In genomic region chr15:27826902-27827321, GRCh38 we compare ENCODE assay signal across 18 cellular contexts.
DNase-seq lines count a peak whose midpoint lies in the region; ATAC-seq and TF ChIP-seq lines count a peak whose summit lies in the region.
"Had no signal": no experiment of that assay in that cellular context is flagged by ENCODE, and none has a peak within 500 bp of the region (broad histone marks: within the 10 kb centered on the region; RNA-seq: fewer than 3 reads in every experiment).

No MANE protein-coding gene starts in this region.

- no peak overlapping the region for H2AK5ac ChIP-seq in IMR-90 (ENCODE audit: low read depth, low read length)

- H4K91ac ChIP-seq in IMR-90 (ENCODE audit: insufficient read depth, low read depth, low read length) = no peak overlapping the region

- H3K36me3 ChIP-seq in IMR-90 (ENCODE audit: control insufficient read depth, insufficient read depth, low read length) (no peaks in the 10 kb centered on the region), smooth muscle cell (ENCODE audit: low read depth) (no peaks in the 10 kb centered on the region)

- no peak for TF ChIP-seq CTCF in IMR-90 (conservative IDR thresholded peaks at IDR 0.05; ENCODE audit: low read depth, low read length)
- TF ChIP-seq CTCF in astrocyte of the spinal cord (IDR thresholded peaks at IDR 0.05; ENCODE audit: low read depth, low read length) = no peak
- TF ChIP-seq CTCF in smooth muscle cell (IDR thresholded peaks at IDR 0.05; ENCODE audit: borderline replicate concordance, insufficient read depth, poor library complexity, severe bottlenecking) = no peak

- peaks cover 13% of the 10 kb centered on the region for H3K9me3 ChIP-seq in IMR-90 (ENCODE audit: control insufficient read depth, insufficient read depth, low read length)
- H3K9me3 ChIP-seq in smooth muscle cell (replicated peaks; ENCODE audit: low read depth) = no peaks in the 10 kb centered on the region

- no peak overlapping the region for H3K4ac ChIP-seq in IMR-90 (ENCODE audit: low read depth, low read length)

- BruUV-seq in IMR-90 (replicated peaks; lab: Mats Ljungman, UMichigan) = no TSS peak

- H2AFZ ChIP-seq in IMR-90 (replicated peaks; ENCODE audit: low read length, poor library complexity) (peak overlapping the region; percentile 72), smooth muscle cell (ENCODE audit: low read depth) (peak overlapping the region; percentile 42)

- H3K9ac ChIP-seq in IMR-90 (ENCODE audit: low read depth, low read length) (no peak overlapping the region; the same call in 1 of the 2 replicates), smooth muscle cell (ENCODE audit: low read depth) (peak overlapping the region; percentile 32)

- ATAC-seq in IMR-90 (ENCODE audit: low read depth) (no peak), HG03378 (IDR thresholded peaks at IDR 0.05; ENCODE audit: unreplicated experiment) (no peak), GM21529 (IDR thresholded peaks at IDR 0.05; ENCODE audit: unreplicated experiment) (no peak)
- ATAC-seq: esophagus mucosa had no signal

- H3K4me3 ChIP-seq in IMR-90 (ENCODE audit: insufficient read depth, low read depth, low read length) = no peak overlapping the region
- no peak overlapping the region for H3K4me3 ChIP-seq in astrocyte of the spinal cord (ENCODE audit: low read depth, low read length)
- H3K4me3 ChIP-seq in smooth muscle cell = no peak overlapping the region

- H2BK20ac ChIP-seq in IMR-90 (ENCODE audit: low read depth, low read length) = no peak overlapping the region

- H4K8ac ChIP-seq in IMR-90 (ENCODE audit: low read depth in 2 of 2, low read length in 2 of 2) = no peak overlapping the region

- H3K27me3 ChIP-seq in IMR-90 (ENCODE audit: control insufficient read depth, insufficient read depth, low read length) (no peaks in the 10 kb centered on the region), smooth muscle cell (ENCODE audit: low read depth) (no peaks in the 10 kb centered on the region)

- POLR2A ChIA-PET in IMR-90 (lab: Charles Lee; ENCODE audit: unreplicated experiment) = no interaction called here

- no peak overlapping the region; the same call in 2 of the 3 replicates for H2BK15ac ChIP-seq in IMR-90 (ENCODE audit: low read depth, low read length)

- WGBS in IMR-90 (ENCODE audit: extremely low coverage in 2 of 2, insufficient read length in 1 of 2), 2 experiments = 25% methylated on average over 2 of the region's 12 CpGs; no CpG with 5 or more reads in 1 of the 2 experiments
- 39% methylated on average over 12 of the region's 12 CpGs for WGBS in smooth muscle cell (ENCODE audit: low lambda C conversion rate)

- H3K79me2 ChIP-seq in smooth muscle cell (ENCODE audit: low read depth) = no peaks in the 10 kb centered on the region

- CTCF ChIA-PET in IMR-90 (lab: Yijun Ruan, JAX) = interaction anchor here (0.6 kb wide), 1 partner anchor 123 kb away, joined by 3 read pairs; no protein-coding TSS in a partner anchor

- in situ Hi-C loops in IMR-90 (cut with MboI; ENCODE audit: low sequenced_read_pairs) = no loop called here
- in situ Hi-C loops in astrocyte of the spinal cord (cut with HindIII; ENCODE audit: low sequenced_read_pairs) = no loop called here

- no peak for TF ChIP-seq RAD21 in IMR-90 (IDR thresholded peaks at IDR 0.05; ENCODE audit: low read length)

- dilution Hi-C loops in IMR-90 (cut with HindIII; ENCODE audit: low sequenced_read_pairs, unreplicated experiment) = no loop called here

- H3K23ac ChIP-seq in IMR-90 (ENCODE audit: low read depth, low read length) = no peak overlapping the region

- H2AK9ac ChIP-seq in IMR-90 (replicated peaks; ENCODE audit: low read depth, low read length, poor library complexity) = no peak overlapping the region

- no peak overlapping the region for H2BK5ac ChIP-seq in IMR-90 (ENCODE audit: low read depth, low read length, poor library complexity, severe bottlenecking)

- no peak overlapping the region for H4K5ac ChIP-seq in IMR-90 (ENCODE audit: low read depth, low read length)

- no peaks in the 10 kb centered on the region for H3K79me1 ChIP-seq in IMR-90 (ENCODE audit: low read depth in 1 of 2, low read length in 2 of 2)

- H3K4me1 ChIP-seq in IMR-90 (ENCODE audit: control insufficient read depth, insufficient read depth, low read length) (no peaks in the 10 kb centered on the region), smooth muscle cell (ENCODE audit: low read depth) (no peaks in the 10 kb centered on the region)

- H3F3A ChIP-seq in smooth muscle cell (ENCODE audit: low read depth) = peaks cover 4% of the 10 kb centered on the region

- H3K27ac ChIP-seq in IMR-90 (ENCODE audit: insufficient read depth, low read length) (no peak overlapping the region), smooth muscle cell (ENCODE audit: low read depth) (peak overlapping the region; percentile 77)

- no peaks in the 10 kb centered on the region for H3K9me1 ChIP-seq in IMR-90 (ENCODE audit: insufficient read depth, low read length)

- intact Hi-C loops in IMR-90 (cut with micrococcal nuclease) = no loop called here

- H2BK120ac ChIP-seq in IMR-90 (ENCODE audit: low read depth, low read length) = no peak overlapping the region

- no peak overlapping the region for H3K14ac ChIP-seq in IMR-90 (replicated peaks; ENCODE audit: low read depth, low read length)

- DNase-seq in IMR-90 (peak; percentile 60), astrocyte of the spinal cord (ENCODE audit: low read depth, low spot score) (peak; percentile 76), foreskin melanocyte (peak; percentile 29), smooth muscle cell (lab: John Stamatoyannopoulos, UW; ENCODE audit: unreplicated experiment) (no peak), GF-D8 (lab: John Stamatoyannopoulos, UW) (no peak), NCI-H1105 treated with DMSO at 0.1 percent for 48 hours (lab: John Stamatoyannopoulos, UW) (no peak)
- DNase-seq: activated CD4-positive, alpha-beta T cell treated with anti-CD3 and anti-CD28 coated beads for 1 hour; activated gamma-delta T cell; dermis blood vessel endothelial cell; DMS53; mesendoderm; MM.1S; NCI-H2029; NCI-H524; stimulated activated naive CD4-positive, alpha-beta T cell had no signal

- no peak overlapping the region for H3K18ac ChIP-seq in IMR-90 (ENCODE audit: low read depth, low read length)

- H3K4me2 ChIP-seq in IMR-90 (ENCODE audit: low read depth, low read length) (peak overlapping the region; percentile 36; the same call in 1 of the 2 replicates), smooth muscle cell (peak overlapping the region; percentile 42)

- no peak overlapping the region for H3K56ac ChIP-seq in IMR-90 (ENCODE audit: extremely low read depth, insufficient read depth, low read length)

- H4K20me1 ChIP-seq in IMR-90 (ENCODE audit: insufficient read depth, low read length) (no peaks in the 10 kb centered on the region), smooth muscle cell (ENCODE audit: low read depth) (no peaks in the 10 kb centered on the region)

- no peak for TF ChIP-seq POLR2A in IMR-90 (IDR thresholded peaks at IDR 0.05; ENCODE audit: low read depth, low read length)

TF ChIP-seq in IMR-90, 13 proteins besides CTCF, POLR2A, EP300 and RAD21:
- TF ChIP-seq RFX5 (IDR thresholded peaks at IDR 0.05; ENCODE audit: low read depth, low read length) (no peak), FOS (IDR thresholded peaks at IDR 0.05; ENCODE audit: low read depth, low read length) (no peak), ELK1 (IDR thresholded peaks at IDR 0.05; ENCODE audit: borderline replicate concordance, low read depth, low read length) (no peak), SMC3 (IDR thresholded peaks at IDR 0.05; ENCODE audit: low read depth, low read length) (no peak), CEBPB (IDR thresholded peaks at IDR 0.05; ENCODE audit: low read depth, low read length) (no peak), USF2 (IDR thresholded peaks at IDR 0.05; ENCODE audit: low read depth, low read length) (no peak), CHD1 (IDR thresholded peaks at IDR 0.05; ENCODE audit: low read depth, low read length) (no peak), MAZ (IDR thresholded peaks at IDR 0.05; ENCODE audit: borderline replicate concordance, low read depth, low read length) (no peak), BHLHE40 (IDR thresholded peaks at IDR 0.05; ENCODE audit: low read depth, low read length) (no peak), MXI1 (IDR thresholded peaks at IDR 0.05; ENCODE audit: borderline replicate concordance, low read depth, low read length) (no peak), RCOR1 (IDR thresholded peaks at IDR 0.05; ENCODE audit: insufficient replicate concordance, low read length) (no peak), MAFK (IDR thresholded peaks at IDR 0.05; ENCODE audit: low read depth, low read length) (no peak), NFE2L2 (IDR thresholded peaks at IDR 0.05; ENCODE audit: low read depth, low read length) (no peak)

Comparison
In these comparisons a context has a peak if more than half of its experiments do, and no peak if none do; other contexts are left out.
1. DNase-seq: peak in IMR-90 (single experiment), astrocyte of the spinal cord (single experiment) and foreskin melanocyte (single experiment); none in smooth muscle cell (single experiment), GF-D8 (single experiment) and NCI-H1105 treated with DMSO at 0.1 percent for 48 hours (single experiment).